Comparison of ENCODE assay signal across 1 cellular context in the genomic region with DNA sequence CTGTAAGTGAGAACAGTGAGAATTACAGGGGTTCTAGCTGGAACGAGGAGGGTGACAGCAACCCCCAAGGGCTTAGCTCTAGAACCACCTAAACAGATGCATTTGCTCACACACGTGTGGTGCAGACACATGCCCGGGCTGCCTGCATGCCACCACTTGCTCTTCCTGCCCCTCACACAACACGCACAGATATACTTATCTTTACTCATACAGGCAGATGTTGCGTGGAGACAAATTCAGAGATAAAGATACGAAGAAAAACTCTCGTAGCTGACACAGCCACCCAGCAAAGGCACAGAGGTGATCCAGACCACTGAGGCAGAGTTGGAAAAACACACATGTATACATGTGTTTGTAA.
TF ChIP-seq lines count a peak whose summit lies in the region.

No MANE protein-coding gene starts in this region.

TF ChIP-seq in GM23338, 12 proteins besides CTCF, POLR2A, EP300 and RAD21 (continued from another document):
- TF ChIP-seq, protein P1, sequence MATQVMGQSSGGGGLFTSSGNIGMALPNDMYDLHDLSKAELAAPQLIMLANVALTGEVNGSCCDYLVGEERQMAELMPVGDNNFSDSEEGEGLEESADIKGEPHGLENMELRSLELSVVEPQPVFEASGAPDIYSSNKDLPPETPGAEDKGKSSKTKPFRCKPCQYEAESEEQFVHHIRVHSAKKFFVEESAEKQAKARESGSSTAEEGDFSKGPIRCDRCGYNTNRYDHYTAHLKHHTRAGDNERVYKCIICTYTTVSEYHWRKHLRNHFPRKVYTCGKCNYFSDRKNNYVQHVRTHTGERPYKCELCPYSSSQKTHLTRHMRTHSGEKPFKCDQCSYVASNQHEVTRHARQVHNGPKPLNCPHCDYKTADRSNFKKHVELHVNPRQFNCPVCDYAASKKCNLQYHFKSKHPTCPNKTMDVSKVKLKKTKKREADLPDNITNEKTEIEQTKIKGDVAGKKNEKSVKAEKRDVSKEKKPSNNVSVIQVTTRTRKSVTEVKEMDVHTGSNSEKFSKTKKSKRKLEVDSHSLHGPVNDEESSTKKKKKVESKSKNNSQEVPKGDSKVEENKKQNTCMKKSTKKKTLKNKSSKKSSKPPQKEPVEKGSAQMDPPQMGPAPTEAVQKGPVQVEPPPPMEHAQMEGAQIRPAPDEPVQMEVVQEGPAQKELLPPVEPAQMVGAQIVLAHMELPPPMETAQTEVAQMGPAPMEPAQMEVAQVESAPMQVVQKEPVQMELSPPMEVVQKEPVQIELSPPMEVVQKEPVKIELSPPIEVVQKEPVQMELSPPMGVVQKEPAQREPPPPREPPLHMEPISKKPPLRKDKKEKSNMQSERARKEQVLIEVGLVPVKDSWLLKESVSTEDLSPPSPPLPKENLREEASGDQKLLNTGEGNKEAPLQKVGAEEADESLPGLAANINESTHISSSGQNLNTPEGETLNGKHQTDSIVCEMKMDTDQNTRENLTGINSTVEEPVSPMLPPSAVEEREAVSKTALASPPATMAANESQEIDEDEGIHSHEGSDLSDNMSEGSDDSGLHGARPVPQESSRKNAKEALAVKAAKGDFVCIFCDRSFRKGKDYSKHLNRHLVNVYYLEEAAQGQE (IDR thresholded peaks at IDR 0.05; ENCODE audit: unreplicated experiment): no peak
- TF ChIP-seq JUNB (IDR thresholded peaks at IDR 0.05; ENCODE audit: unreplicated experiment): no peak
- no peak for TF ChIP-seq NANOG (IDR thresholded peaks at IDR 0.05; ENCODE audit: borderline replicate concordance)
- TF ChIP-seq, protein P2, sequence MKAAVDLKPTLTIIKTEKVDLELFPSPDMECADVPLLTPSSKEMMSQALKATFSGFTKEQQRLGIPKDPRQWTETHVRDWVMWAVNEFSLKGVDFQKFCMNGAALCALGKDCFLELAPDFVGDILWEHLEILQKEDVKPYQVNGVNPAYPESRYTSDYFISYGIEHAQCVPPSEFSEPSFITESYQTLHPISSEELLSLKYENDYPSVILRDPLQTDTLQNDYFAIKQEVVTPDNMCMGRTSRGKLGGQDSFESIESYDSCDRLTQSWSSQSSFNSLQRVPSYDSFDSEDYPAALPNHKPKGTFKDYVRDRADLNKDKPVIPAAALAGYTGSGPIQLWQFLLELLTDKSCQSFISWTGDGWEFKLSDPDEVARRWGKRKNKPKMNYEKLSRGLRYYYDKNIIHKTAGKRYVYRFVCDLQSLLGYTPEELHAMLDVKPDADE (IDR thresholded peaks at IDR 0.05): no peak
